11 cellular contexts compared by ENCODE assay signal in the genomic region with DNA sequence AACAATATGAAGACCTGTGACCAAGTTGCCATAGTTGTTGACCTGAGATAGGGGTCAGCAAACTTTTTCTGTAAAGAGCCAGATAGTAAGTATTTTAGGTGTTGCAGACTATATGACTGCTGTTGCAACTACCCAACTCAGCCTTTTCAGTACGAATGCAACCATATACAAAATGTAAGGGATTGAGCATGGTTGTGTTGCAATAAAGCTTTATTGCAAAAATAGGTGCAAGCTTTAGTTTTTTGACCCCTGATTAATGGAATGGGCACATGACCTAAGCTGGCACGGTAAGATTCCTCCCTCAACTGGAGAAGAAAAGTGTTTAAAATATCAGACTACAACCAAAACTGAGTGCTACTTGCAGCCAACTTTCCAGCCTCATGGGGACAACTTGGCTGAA.
"Had no signal": no experiment of that assay in that cellular context is flagged by ENCODE, and none has a peak within 500 bp of the region (broad histone marks: within the 10 kb centered on the region; RNA-seq: fewer than 3 reads in every experiment).

No MANE protein-coding gene starts in this region.

- FAIRE-seq: H1, H54 had no signal

- H3K4me2 ChIP-seq: GM23338 had no signal

- H3K9ac ChIP-seq: GM23248 had no signal

- ATAC-seq: GM23338, HCT116 had no signal

- H3K27ac ChIP-seq: GM23248 had no signal

- H3K4me3 Mint-ChIP-seq: GM23338, H9, HFFc6 had no signal

- DNase-seq: GM23248, GOT3, H7, H9, HCEC 1CT, HFFc6 had no signal

- H3K27ac Mint-ChIP-seq: GM23338, H9, HFFc6 had no signal

- H3K4me3 ChIP-seq: GM23248, GM23338, HAP-1 had no signal

- H3K36me3 ChIP-seq: HAP-1 had no signal

- H3K9me3 Mint-ChIP-seq: GM23338, H9, HFFc6 had no signal

- H2AFZ ChIP-seq: GM23248, GM23338 had no signal

- H3K9me3 ChIP-seq: HAP-1 had no signal
